In the genomic region with DNA sequence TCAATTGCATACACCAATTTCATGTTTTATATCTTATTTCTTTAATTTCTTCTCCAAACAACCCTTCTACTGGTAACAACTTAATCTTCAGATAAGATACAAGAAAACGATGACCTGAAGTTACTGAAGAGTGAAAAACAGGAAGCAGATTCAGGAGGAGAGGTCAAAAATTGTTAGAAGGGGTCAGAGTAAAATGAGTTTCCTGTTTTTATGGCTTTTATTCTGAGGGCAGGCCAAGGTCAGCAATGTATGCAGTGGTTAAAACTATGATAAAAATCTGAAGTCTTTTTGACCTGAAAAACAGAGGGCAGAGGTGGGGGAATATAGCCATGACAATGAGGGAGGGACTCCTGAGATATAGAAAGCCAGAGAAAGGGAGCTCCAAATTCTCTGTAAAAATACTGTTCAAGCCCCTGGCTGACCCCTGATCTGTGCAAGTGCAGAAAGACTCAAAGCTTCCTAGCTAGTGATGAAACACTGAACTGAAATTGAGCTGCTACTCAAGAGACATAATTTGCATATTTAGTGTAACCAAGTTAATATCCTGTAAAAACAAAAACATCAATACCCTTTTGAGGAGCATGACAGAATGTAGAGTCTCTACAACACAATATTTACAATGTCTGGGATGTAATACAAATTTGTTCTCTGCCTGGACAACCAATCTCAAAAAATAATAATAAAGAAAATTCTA, we compare ENCODE assay signal across 21 cellular contexts.
A peak's percentile ranks its signal among the peaks of the same experiment; 100 is the strongest.
DNase-seq lines count a peak whose midpoint lies in the region; ATAC-seq, FAIRE-seq and TF ChIP-seq lines count a peak whose summit lies in the region.
"Had no signal": no experiment of that assay in that cellular context is flagged by ENCODE, and none has a peak within 500 bp of the region (broad histone marks: within the 10 kb centered on the region; RNA-seq: fewer than 3 reads in every experiment).

No MANE protein-coding gene starts in this region.

- no peak for DNase-seq in GM12891 (ENCODE audit: insufficient read length, low spot score)
- DNase-seq in NOMO-1 (lab: John Stamatoyannopoulos, UW; ENCODE audit: unreplicated experiment in 2 of 2), result peak; percentile 11 to 40
- no peak for DNase-seq in NCI-H2196 (lab: John Stamatoyannopoulos, UW; ENCODE audit: unreplicated experiment)
- no peak for DNase-seq in NCI-H2171 treated with DMSO at 0.1 percent for 48 hours (lab: John Stamatoyannopoulos, UW)
- no peak for DNase-seq in foreskin melanocyte
- DNase-seq: activated CD4-positive, alpha-beta T cell treated with anti-CD3 and anti-CD28 coated beads for 1 hour; activated CD8-positive, alpha-beta memory T cell treated with anti-CD3 and anti-CD28 coated beads, Interleukin-2, amount 10 ng/mL, durations not matched to agents 7 days and 5 days; adrenal gland; hypothalamus; islet precursor cell; NCI-H1694; NCI-H226; nucleus accumbens; Peyer's patch; testis had no signal

- no peak for FAIRE-seq in GM12891 (lab: Jason Lieb, UNC)
- FAIRE-seq: A549, endothelial cell of umbilical vein had no signal

- no peak for TF ChIP-seq POLR2A in GM12891 (IDR thresholded peaks at IDR 0.05; ENCODE audit: low read depth, low read length)

- ATAC-seq in GM19397 (IDR thresholded peaks at IDR 0.05; ENCODE audit: unreplicated experiment), result peak; percentile 56
- peak; percentile 42 for ATAC-seq in HG02981 (IDR thresholded peaks at IDR 0.05; ENCODE audit: unreplicated experiment)
- no peak for ATAC-seq in HG02885 (IDR thresholded peaks at IDR 0.05; ENCODE audit: poor library complexity, unreplicated experiment)
- ATAC-seq: A549; activated CD8-positive, alpha-beta memory T cell treated with anti-CD3 and anti-CD28 coated beads, Interleukin-2, amount 10 ng/mL, durations not matched to agents 7 days and 5 days; GM23338 had no signal

TF ChIP-seq in GM12891, 5 proteins besides CTCF, POLR2A, EP300 and RAD21:
- TF ChIP-seq PAX5 (IDR thresholded peaks at IDR 0.05; ENCODE audit: insufficient read depth, low read length, severe bottlenecking) (no peak), POU2F2 (IDR thresholded peaks at IDR 0.05; ENCODE audit: low read depth, low read length) (no peak), POLR2AphosphoS5 (IDR thresholded peaks at IDR 0.05; ENCODE audit: low read depth, low read length) (no peak), TAF1 (IDR thresholded peaks at IDR 0.05; ENCODE audit: low read depth, low read length) (no peak), SPI1 (IDR thresholded peaks at IDR 0.05; ENCODE audit: low read depth, low read length) (0 out of 2 replicates have a peak, but pooled peaks have one; percentile 11)

Comparison
In these comparisons a context has a peak if more than half of its experiments do, and no peak if none do; other contexts are left out.
1. DNase-seq: peak in NOMO-1 (2 of 2); none in GM12891 (single experiment), NCI-H2196 (single experiment), NCI-H2171 treated with DMSO at 0.1 percent for 48 hours (single experiment) and foreskin melanocyte (single experiment).